26 cellular contexts compared by ENCODE assay signal in the genomic region with DNA sequence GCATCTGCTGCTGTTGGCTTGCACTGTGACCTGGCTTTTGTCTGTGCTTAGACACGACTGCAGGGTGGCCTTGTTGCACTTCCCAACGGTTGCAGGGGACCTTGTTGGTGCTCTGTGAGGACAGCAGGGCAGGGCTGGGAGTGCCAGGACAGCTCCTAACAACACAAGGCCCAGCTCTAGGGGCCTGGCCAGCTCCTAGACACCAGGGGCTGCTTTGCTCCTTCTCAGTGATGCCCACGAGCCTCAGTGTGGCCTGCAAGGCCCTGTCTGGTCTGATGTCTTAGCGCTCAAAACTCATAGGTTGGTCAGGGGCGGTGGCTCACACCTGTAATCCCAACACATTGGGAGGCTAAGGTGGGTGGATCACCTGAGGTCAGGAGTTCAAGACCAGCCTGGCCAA.
DNase-seq lines count a peak whose midpoint lies in the region; ATAC-seq, FAIRE-seq and TF ChIP-seq lines count a peak whose summit lies in the region.
"Had no signal": no experiment of that assay in that cellular context is flagged by ENCODE, and none has a peak within 500 bp of the region (broad histone marks: within the 10 kb centered on the region; RNA-seq: fewer than 3 reads in every experiment).

No MANE protein-coding gene starts in this region.

- no peaks in the 10 kb centered on the region for H3K36me3 ChIP-seq in kidney (ENCODE audit: control insufficient read depth in 1 of 2, insufficient read depth in 2 of 2, low read length in 2 of 2)
- H3K36me3 ChIP-seq: BE2C; BLaER1 treated with 17β-estradiol and CSF1 and Interleukin-3, amounts not matched to agents 10 nM and 100 nM; HAP-1 had no signal

- DNase-seq in natural killer cell treated with Interleukin-12 subunit alpha and Interleukin-12 subunit beta and Interleukin-15 and Interleukin-18, amount 100 ng/mL, for 72 hours (ENCODE audit: low spot score) = peak; percentile 39
- DNase-seq in natural killer cell = no peak
- peak; percentile 16 for DNase-seq in kidney
- no peak for DNase-seq in stimulated activated effector memory CD8-positive, alpha-beta T cell treated with anti-CD3 and anti-CD28 coated beads, Interleukin-12 subunit alpha, Interleukin-12 subunit beta, amount 100 ng/mL, for 72 hours (ENCODE audit: low spot score in 2 of 2)
- no peak for DNase-seq in superior temporal gyrus (ENCODE audit: extremely low spot score)
- DNase-seq: 8988T; ACHN; AML-193; BE2C; CD4-positive, alpha-beta T cell; CD8-positive, alpha-beta memory T cell; DMS 273 treated with DMSO at 0.1 percent for 48 hours; DMS79; EL; GDM1; HFFc6 had no signal

- H3K27ac Mint-ChIP-seq in natural killer cell treated with Interleukin-12 subunit alpha and Interleukin-12 subunit beta and Interleukin-15 and Interleukin-18, amount 100 ng/mL, for 72 hours = no peak overlapping the region
- no peak overlapping the region for H3K27ac Mint-ChIP-seq in natural killer cell
- peak overlapping the region; percentile 48 for H3K27ac Mint-ChIP-seq in stimulated activated effector memory CD8-positive, alpha-beta T cell treated with anti-CD3 and anti-CD28 coated beads, Interleukin-12 subunit alpha, Interleukin-12 subunit beta, amount 100 ng/mL, for 72 hours
- H3K27ac Mint-ChIP-seq: CD4-positive, alpha-beta T cell; CD8-positive, alpha-beta memory T cell; GM23338; HFFc6 had no signal

- no peak overlapping the region for H3K9ac ChIP-seq in kidney (ENCODE audit: low read length in 2 of 2)
- H3K9ac ChIP-seq: BLaER1 treated with 17β-estradiol and CSF1 and Interleukin-3, amounts not matched to agents 10 nM and 100 nM had no signal

- no peaks in the 10 kb centered on the region for H3K27me3 Mint-ChIP-seq in natural killer cell treated with Interleukin-12 subunit alpha and Interleukin-12 subunit beta and Interleukin-15 and Interleukin-18, amount 100 ng/mL, for 72 hours
- no peaks in the 10 kb centered on the region for H3K27me3 Mint-ChIP-seq in natural killer cell (ENCODE audit: low read depth in 2 of 2)
- H3K27me3 Mint-ChIP-seq: CD4-positive, alpha-beta T cell; CD8-positive, alpha-beta memory T cell had no signal

- FAIRE-seq in kidney (lab: Jason Lieb, UNC) = no peak
- FAIRE-seq: A549, D721Med, GM12878, GM19239, H54 had no signal

- H3K9me3 ChIP-seq in kidney (ENCODE audit: control insufficient read depth in 1 of 2, low read length in 2 of 2) = no peaks in the 10 kb centered on the region
- H3K9me3 ChIP-seq: A549, BE2C, HAP-1 had no signal

- peaks cover 11 to 14% of the 10 kb centered on the region in 2 donors for H3K4me1 Mint-ChIP-seq in natural killer cell treated with Interleukin-12 subunit alpha and Interleukin-12 subunit beta and Interleukin-15 and Interleukin-18, amount 100 ng/mL, for 72 hours (ENCODE audit: low read depth in 2 of 2)
- no peaks in the 10 kb centered on the region for H3K4me1 Mint-ChIP-seq in natural killer cell
- H3K4me1 Mint-ChIP-seq in stimulated activated effector memory CD8-positive, alpha-beta T cell treated with anti-CD3 and anti-CD28 coated beads, Interleukin-12 subunit alpha, Interleukin-12 subunit beta, amount 100 ng/mL, for 72 hours = peaks cover 16% of the 10 kb centered on the region
- H3K4me1 Mint-ChIP-seq: CD14-positive monocyte had no signal

- H3K4me1 ChIP-seq in kidney (ENCODE audit: control insufficient read depth in 1 of 2, insufficient read depth in 1 of 2, low read depth in 1 of 2, low read length in 2 of 2) = peaks cover 0 to 5% of the 10 kb centered on the region in 2 donors
- H3K4me1 ChIP-seq: BE2C had no signal

- no peaks in the 10 kb centered on the region for H3K36me3 Mint-ChIP-seq in natural killer cell treated with Interleukin-12 subunit alpha and Interleukin-12 subunit beta and Interleukin-15 and Interleukin-18, amount 100 ng/mL, for 72 hours
- no peaks in the 10 kb centered on the region for H3K36me3 Mint-ChIP-seq in natural killer cell
- H3K36me3 Mint-ChIP-seq in stimulated activated effector memory CD8-positive, alpha-beta T cell treated with anti-CD3 and anti-CD28 coated beads, Interleukin-12 subunit alpha, Interleukin-12 subunit beta, amount 100 ng/mL, for 72 hours = no peaks in the 10 kb centered on the region
- H3K36me3 Mint-ChIP-seq: CD14-positive monocyte; CD8-positive, alpha-beta memory T cell had no signal

- TF ChIP-seq CTCF in natural killer cell (IDR thresholded peaks at IDR 0.05) = no peak
- no peak for TF ChIP-seq CTCF in kidney (IDR thresholded peaks at IDR 0.05; ENCODE audit: borderline replicate concordance, extremely low read depth, insufficient read depth)

- no peak overlapping the region for H3K27ac ChIP-seq in kidney (ENCODE audit: low read depth in 2 of 2, low read length in 2 of 2)
- H3K27ac ChIP-seq: A549; BLaER1 treated with 17β-estradiol and CSF1 and Interleukin-3, amounts not matched to agents 10 nM and 100 nM had no signal

- intact Hi-C loops in natural killer cell (cut with micrococcal nuclease) = no loop called here
- intact Hi-C loops in kidney (cut with DNase I) = no loop called here

- no peak for ATAC-seq in natural killer cell treated with Interleukin-12 subunit alpha and Interleukin-12 subunit beta and Interleukin-15 and Interleukin-18, amount 100 ng/mL, for 72 hours
- ATAC-seq in natural killer cell (no peak), GM19395 (IDR thresholded peaks at IDR 0.05; ENCODE audit: unreplicated experiment) (no peak)
- ATAC-seq in stimulated activated effector memory CD8-positive, alpha-beta T cell treated with anti-CD3 and anti-CD28 coated beads, Interleukin-12 subunit alpha, Interleukin-12 subunit beta, amount 100 ng/mL, for 72 hours = no peak
- ATAC-seq: GM12878, GM23338 had no signal

- H3K4me3 Mint-ChIP-seq in natural killer cell treated with Interleukin-12 subunit alpha and Interleukin-12 subunit beta and Interleukin-15 and Interleukin-18, amount 100 ng/mL, for 72 hours = no peak overlapping the region
- H3K4me3 Mint-ChIP-seq in natural killer cell = no peak overlapping the region
- no peak overlapping the region for H3K4me3 Mint-ChIP-seq in stimulated activated effector memory CD8-positive, alpha-beta T cell treated with anti-CD3 and anti-CD28 coated beads, Interleukin-12 subunit alpha, Interleukin-12 subunit beta, amount 100 ng/mL, for 72 hours
- H3K4me3 Mint-ChIP-seq: CD14-positive monocyte; CD4-positive, alpha-beta T cell; GM23338; HFFc6 had no signal

- H3K9me3 Mint-ChIP-seq in natural killer cell treated with Interleukin-12 subunit alpha and Interleukin-12 subunit beta and Interleukin-15 and Interleukin-18, amount 100 ng/mL, for 72 hours = peaks cover 3% of the 10 kb centered on the region
- H3K9me3 Mint-ChIP-seq in natural killer cell = no peaks in the 10 kb centered on the region
- H3K9me3 Mint-ChIP-seq in stimulated activated effector memory CD8-positive, alpha-beta T cell treated with anti-CD3 and anti-CD28 coated beads, Interleukin-12 subunit alpha, Interleukin-12 subunit beta, amount 100 ng/mL, for 72 hours = no peaks in the 10 kb centered on the region
- H3K9me3 Mint-ChIP-seq: CD4-positive, alpha-beta T cell; CD8-positive, alpha-beta memory T cell had no signal

- no peak overlapping the region for H3K4me3 ChIP-seq in kidney (ENCODE audit: low read length in 2 of 2)
- H3K4me3 ChIP-seq: A549; BLaER1 treated with 17β-estradiol and CSF1 and Interleukin-3, amounts not matched to agents 10 nM and 100 nM; GM12878; GM23338; HAP-1 had no signal

Comparison
In these comparisons a context has a peak if more than half of its experiments do, and no peak if none do; other contexts are left out.
1. DNase-seq: peak in natural killer cell treated with Interleukin-12 subunit alpha and Interleukin-12 subunit beta and Interleukin-15 and Interleukin-18, amount 100 ng/mL, for 72 hours (single experiment) and kidney (single experiment); none in natural killer cell (single experiment), stimulated activated effector memory CD8-positive, alpha-beta T cell treated with anti-CD3 and anti-CD28 coated beads, Interleukin-12 subunit alpha, Interleukin-12 subunit beta, amount 100 ng/mL, for 72 hours (0 of 2) and superior temporal gyrus (single experiment).